ENCODE assay signal across 21 cellular contexts in the genomic region with DNA sequence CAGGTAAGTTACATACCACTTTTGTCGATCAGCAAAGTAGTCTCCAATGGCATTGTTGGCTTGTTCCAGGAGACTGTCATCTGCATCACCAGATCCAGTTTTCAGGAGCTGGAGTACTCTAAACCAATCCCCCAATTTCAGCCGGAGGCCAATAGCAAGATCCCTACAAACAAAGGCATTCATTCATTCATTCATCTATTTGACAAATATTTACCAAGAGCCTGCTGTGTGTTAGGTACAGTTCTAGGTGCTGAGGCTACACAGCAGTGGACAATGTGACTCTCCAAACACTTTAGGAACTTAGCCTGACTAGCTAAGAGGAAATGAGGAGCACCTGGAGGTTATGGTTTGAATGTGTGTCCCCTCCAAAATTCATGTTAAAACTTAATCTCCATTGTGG. TPM values are rescaled to one million over a fixed set of nuclear protein-coding genes. Genes with fewer than 3 reads are reported as not detected.
DNase-seq lines count a peak whose midpoint lies in the region; ATAC-seq, FAIRE-seq and TF ChIP-seq lines count a peak whose summit lies in the region.
"Had no signal": no experiment of that assay in that cellular context is flagged by ENCODE, and none has a peak within 500 bp of the region (broad histone marks: within the 10 kb centered on the region; RNA-seq: fewer than 3 reads in every experiment).

No MANE protein-coding gene starts in this region.

- H3K4me3 ChIP-seq in HepG2 (replicated peaks in 1 of 3; ENCODE audit: insufficient read depth in 1 of 3, low read depth in 2 of 3, low read length in 3 of 3) (no peak overlapping the region), right lobe of liver (no peak overlapping the region), Panc1 (ENCODE audit: low read depth in 2 of 2, low read length in 2 of 2) (no peak overlapping the region)
- H3K4me3 ChIP-seq: HAP-1 had no signal

- intact Hi-C loops in HepG2 (cut with micrococcal nuclease; ENCODE audit: unreplicated experiment), result no loop called here
- intact Hi-C loops in right lobe of liver (cut with DNase I), result no loop called here
- intact Hi-C loops in Panc1 (cut with micrococcal nuclease; ENCODE audit: unreplicated experiment), result no loop called here
- intact Hi-C loops in cardiac septum (cut with DNase I), result no loop called here

- H3K4me1 Mint-ChIP-seq in memory B cell, result no peaks in the 10 kb centered on the region
- H3K4me1 Mint-ChIP-seq in neural crest cell, result peaks cover 7% of the 10 kb centered on the region
- H3K4me1 Mint-ChIP-seq: CD4-positive, alpha-beta memory T cell had no signal

- CTCF ChIA-PET in HepG2 (lab: Yijun Ruan, JAX; ENCODE audit: low intra/inter-chr PET ratio, low total read pairs) (no interaction called here), Panc1 (lab: Charles Lee) (no interaction called here)

- no peak for TF ChIP-seq POLR2A in HepG2 (IDR thresholded peaks at IDR 0.05; ENCODE audit: insufficient read depth in 1 of 2, low read depth in 2 of 2, low read length in 2 of 2)
- TF ChIP-seq POLR2A in right lobe of liver (IDR thresholded peaks at IDR 0.05), result no peak

- no peak for TF ChIP-seq RAD21 in HepG2 (CRISPR knock-in tag; IDR thresholded peaks at IDR 0.05)

- no peak for FAIRE-seq in HepG2 (lab: Jason Lieb, UNC)
- FAIRE-seq: GM12891, H54 had no signal

- no peaks in the 10 kb centered on the region for H3K27me3 ChIP-seq in HepG2 (ENCODE audit: control insufficient read depth in 1 of 2, insufficient read depth in 2 of 2, low read length in 2 of 2)
- no peaks in the 10 kb centered on the region for H3K27me3 ChIP-seq in right lobe of liver
- H3K27me3 ChIP-seq in Panc1 (ENCODE audit: control insufficient read depth, insufficient read depth, low read length), result no peaks in the 10 kb centered on the region

- BruUV-seq in HepG2 (replicated peaks; lab: Mats Ljungman, UMichigan), result no TSS peak
- no TSS peak for BruUV-seq in Panc1 (replicated peaks; lab: Mats Ljungman, UMichigan)

- H4K20me1 ChIP-seq in HepG2 (ENCODE audit: insufficient read depth, low read length), result no peaks in the 10 kb centered on the region

- H3K27ac Mint-ChIP-seq in memory B cell (peak overlapping the region; percentile 60), neural crest cell (ENCODE audit: unreplicated experiment) (peak overlapping the region; percentile 75)
- H3K27ac Mint-ChIP-seq: CD4-positive, alpha-beta memory T cell; HFFc6 had no signal

- H3K9me3 ChIP-seq in HepG2 (ENCODE audit: low read length) (no peaks in the 10 kb centered on the region), right lobe of liver (no peaks in the 10 kb centered on the region), Panc1 (ENCODE audit: control insufficient read depth, insufficient read depth, low read depth, low read length) (no peaks in the 10 kb centered on the region)
- H3K9me3 ChIP-seq: HAP-1 had no signal

- TF ChIP-seq CTCF in HepG2 (CRISPR knock-in tag; IDR thresholded peaks at IDR 0.05), result no peak
- no peak for TF ChIP-seq CTCF in right lobe of liver (IDR thresholded peaks at IDR 0.05)
- no peak for TF ChIP-seq CTCF in Panc1 (IDR thresholded peaks at IDR 0.05)
- no peak for TF ChIP-seq CTCF in neural crest cell (conservative IDR thresholded peaks at IDR 0.05)

- H3K9ac ChIP-seq in HepG2 (ENCODE audit: insufficient read depth, low read depth, low read length), result no peak overlapping the region

- H3K9me3 Mint-ChIP-seq in memory B cell (no peaks in the 10 kb centered on the region), neural crest cell (no peaks in the 10 kb centered on the region)
- H3K9me3 Mint-ChIP-seq: HFFc6 had no signal

- H3K36me3 Mint-ChIP-seq in memory B cell, result peaks cover 16% of the 10 kb centered on the region
- H3K36me3 Mint-ChIP-seq in neural crest cell (ENCODE audit: low read depth), result peaks cover 9% of the 10 kb centered on the region

- DNase-seq in HepG2 (ENCODE audit: low spot score) (peak; percentile 39), right lobe of liver (no peak), Panc1 (ENCODE audit: low read depth, low spot score) (no peak), memory B cell (ENCODE audit: low spot score in 2 of 2) (no peak), neural crest cell (ENCODE audit: low read depth, low spot score) (no peak), cardiac septum (ENCODE audit: low spot score) (no peak)
- DNase-seq: 8988T; C1 segment of cervical spinal cord; Calu3; CD4-positive, alpha-beta memory T cell; COR-L47; DMS53; DMS79 treated with DMSO at 0.1 percent for 48 hours; GF-D8; GOT3; HFFc6 had no signal

- H3K27me3 Mint-ChIP-seq in memory B cell (no peaks in the 10 kb centered on the region), neural crest cell (ENCODE audit: low read depth) (no peaks in the 10 kb centered on the region)
- H3K27me3 Mint-ChIP-seq: CD4-positive, alpha-beta memory T cell had no signal

- TF ChIP-seq EP300 in HepG2 (IDR thresholded peaks at IDR 0.05; ENCODE audit: low read depth in 2 of 2, low read length in 2 of 2) (no peak), HepG2 (CRISPR knock-in tag; IDR thresholded peaks at IDR 0.05; ENCODE audit: borderline replicate concordance) (no peak)

- POLR2A ChIA-PET in HepG2 (lab: Yijun Ruan, JAX) (interaction anchor here (1.3 kb wide), 1 partner anchor 115 kb away, joined by 3 read pairs; the partner anchor contains the start of gene LAPTM4A), Panc1 (lab: Charles Lee) (no interaction called here)

- in situ Hi-C loops in HepG2 (cut with HindIII; ENCODE audit: extremely low pct_ligation_motif_present, low pct_unique_long_range_greater_than_20kb), result no loop called here
- in situ Hi-C loops in Panc1 (cut with HindIII; ENCODE audit: low pct_unique_long_range_greater_than_20kb, low sequenced_read_pairs), result no loop called here

- no peak overlapping the region for H3K4me2 ChIP-seq in HepG2 (ENCODE audit: low read depth, low read length)

- no peaks in the 10 kb centered on the region for H3K79me2 ChIP-seq in HepG2 (ENCODE audit: insufficient read depth, low read length)

- H3K4me1 ChIP-seq in HepG2 (ENCODE audit: insufficient read depth, low read length) (peaks cover 26% of the 10 kb centered on the region), right lobe of liver (no peaks in the 10 kb centered on the region), Panc1 (ENCODE audit: control insufficient read depth, insufficient read depth, low read length) (peaks cover 23% of the 10 kb centered on the region)
- H3K4me1 ChIP-seq: HAP-1 had no signal

- H3K36me3 ChIP-seq in HepG2 (replicated peaks in 1 of 2; ENCODE audit: control insufficient read depth in 1 of 2, insufficient read depth in 2 of 2, low read length in 2 of 2) (peaks cover 5 to 43% of the 10 kb centered on the region in 2 experiments), right lobe of liver (peaks cover 0 to 8% (median 0%) of the 10 kb centered on the region in 4 donors), Panc1 (ENCODE audit: control insufficient read depth, insufficient read depth, low read length) (peaks cover 29% of the 10 kb centered on the region)

- peak; percentile 68 for ATAC-seq in HepG2
- no peak for ATAC-seq in right lobe of liver
- no peak for ATAC-seq in Panc1
- no peak for ATAC-seq in memory B cell (ENCODE audit: low read depth)
- ATAC-seq in GM18502 (IDR thresholded peaks at IDR 0.05; ENCODE audit: poor library complexity, unreplicated experiment), result no peak
- ATAC-seq in HG03280 (IDR thresholded peaks at IDR 0.05; ENCODE audit: unreplicated experiment), result no peak

- no peak overlapping the region for H3K4me3 Mint-ChIP-seq in memory B cell
- no peak overlapping the region for H3K4me3 Mint-ChIP-seq in neural crest cell
- H3K4me3 Mint-ChIP-seq: CD4-positive, alpha-beta memory T cell; HFFc6 had no signal

- H3K27ac ChIP-seq in HepG2 (ENCODE audit: extremely low read length, insufficient read depth, low read length) (no peak overlapping the region), right lobe of liver (no peak overlapping the region), Panc1 (ENCODE audit: low read length) (peak overlapping the region; percentile 55)

- WGBS in HepG2 (ENCODE audit: low lambda C conversion rate), result 73% methylated on average over 2 of the region's 2 CpGs
- WGBS in right lobe of liver (ENCODE audit: insufficient coverage, low coverage, low lambda C conversion rate, missing lambda C conversion rate), result 90% methylated on average over 2 of the region's 2 CpGs

- no peak overlapping the region for H2AFZ ChIP-seq in HepG2 (ENCODE audit: low read length)

RNA-seq across cellular contexts. Expression of gene TTC32, which starts 34.4 kb away (rescaled TPM):
- 18.5 and 21.6 TPM in 2 replicates for total RNA-seq in HepG2 (2016; rRNA removed; fragmentation: Illumina TruSeq; extraction: Trizol)
- 3.0 and 3.8 TPM in 2 replicates for total RNA-seq in HepG2 (2016; cell fraction: cytosol; rRNA removed; fragmentation: Illumina TruSeq; extraction: Trizol; ENCODE audit: low read depth)
- 16.3 and 24.1 TPM in 2 replicates for total RNA-seq in HepG2 (2016; cell fraction: insoluble cytoplasmic fraction; rRNA removed; fragmentation: Illumina TruSeq; extraction: Trizol)
- total RNA-seq in HepG2 (2016; cell fraction: membrane; rRNA removed; fragmentation: Illumina TruSeq; extraction: Trizol), result 6.2 and 7.0 TPM in 2 replicates
- total RNA-seq in HepG2 (2016; cell fraction: nucleus; rRNA removed; fragmentation: Illumina TruSeq; extraction: Trizol), result 45.3 and 49.4 TPM in 2 replicates
- polyA plus RNA-seq in HepG2 (2011; rRNA removed), result 31.8 and 38.3 TPM in 2 replicates
- polyA plus RNA-seq in HepG2 (2011; cell fraction: cytosol; rRNA removed), result 13.5 and 15.6 TPM in 2 replicates
- polyA plus RNA-seq in HepG2 (2011; cell fraction: nucleus; rRNA removed), result 66.0 and 79.3 TPM in 2 replicates
- polyA plus RNA-seq in HepG2 (2012), result 26.1 and 41.0 TPM in 2 replicates
- 2.9 TPM in 2 replicates for polyA plus RNA-seq in HepG2 (2016; cell fraction: cytosol; fragmentation: Illumina TruSeq; extraction: Trizol; ENCODE audit: low read depth)
- polyA plus RNA-seq in HepG2 (2016; cell fraction: insoluble cytoplasmic fraction; fragmentation: Illumina TruSeq; extraction: Trizol; ENCODE audit: low read depth), result 21.5 and 26.4 TPM in 2 replicates
- polyA plus RNA-seq in HepG2 (2016; cell fraction: membrane; fragmentation: Illumina TruSeq; extraction: Trizol; ENCODE audit: low read depth), result 5.4 and 6.1 TPM in 2 replicates
- polyA plus RNA-seq in HepG2 (2016; cell fraction: nucleus; fragmentation: Illumina TruSeq; extraction: Trizol; ENCODE audit: insufficient read depth, low read depth), result 65.4 and 67.3 TPM in 2 replicates
- 14.4 and 14.7 TPM in 2 replicates for polyA minus RNA-seq in HepG2 (2011; rRNA and poly(A)+ RNA removed; ENCODE audit: low replicate concordance)
- polyA minus RNA-seq in HepG2 (2011; cell fraction: cytosol; rRNA and poly(A)+ RNA removed), result 5.5 and 7.4 TPM in 2 replicates
- polyA minus RNA-seq in HepG2 (2011; cell fraction: nucleus; rRNA and poly(A)+ RNA removed), result 107 and 122 TPM in 2 replicates
- total RNA-seq in right lobe of liver, result 1 to 10 TPM; 2.4 to 5.5 (median 3.8) TPM
- total RNA-seq in Panc1 (2021; ENCODE audit: unreplicated experiment), result 12.7 TPM
- polyA plus RNA-seq in Panc1 (2012; ENCODE audit: insufficient read length), result 3.0 TPM
- total RNA-seq in neural crest cell, result 13.1 and 13.5 TPM in 2 replicates
- total RNA-seq in cardiac septum, result 7.5 TPM

RNA-seq across cellular contexts. Expression of gene WDR35, which starts 53.7 kb away (rescaled TPM):
- total RNA-seq in HepG2 (2016; rRNA removed; fragmentation: Illumina TruSeq; extraction: Trizol) (19.6 and 26.6 TPM in 2 replicates), right lobe of liver (1 to 10 TPM; 1.2 to 3.3 (median 2.5) TPM), Panc1 (2021; ENCODE audit: unreplicated experiment) (13.8 TPM), neural crest cell (19.0 and 19.4 TPM in 2 replicates), cardiac septum (5.1 TPM)
- 2.4 and 2.8 TPM in 2 replicates for total RNA-seq in HepG2 (2016; cell fraction: cytosol; rRNA removed; fragmentation: Illumina TruSeq; extraction: Trizol; ENCODE audit: low read depth)
- 19.2 and 25.7 TPM in 2 replicates for total RNA-seq in HepG2 (2016; cell fraction: insoluble cytoplasmic fraction; rRNA removed; fragmentation: Illumina TruSeq; extraction: Trizol)
- total RNA-seq in HepG2 (2016; cell fraction: membrane; rRNA removed; fragmentation: Illumina TruSeq; extraction: Trizol), result 3.2 and 4.5 TPM in 2 replicates
- total RNA-seq in HepG2 (2016; cell fraction: nucleus; rRNA removed; fragmentation: Illumina TruSeq; extraction: Trizol), result 30.6 and 31.4 TPM in 2 replicates
- polyA plus RNA-seq in HepG2 (2011; rRNA removed), result 8.2 and 11.1 TPM in 2 replicates
- 2.8 and 4.0 TPM in 2 replicates for polyA plus RNA-seq in HepG2 (2011; cell fraction: cytosol; rRNA removed)
- polyA plus RNA-seq in HepG2 (2011; cell fraction: nucleus; rRNA removed), result 17.1 and 18.5 TPM in 2 replicates
- 6.4 and 8.8 TPM in 2 replicates for polyA plus RNA-seq in HepG2 (2012)
- polyA plus RNA-seq in HepG2 (2016; cell fraction: cytosol; fragmentation: Illumina TruSeq; extraction: Trizol; ENCODE audit: low read depth), result 0.34 and 0.38 TPM in 2 replicates
- 10.8 and 11.7 TPM in 2 replicates for polyA plus RNA-seq in HepG2 (2016; cell fraction: insoluble cytoplasmic fraction; fragmentation: Illumina TruSeq; extraction: Trizol; ENCODE audit: low read depth)
- polyA plus RNA-seq in HepG2 (2016; cell fraction: membrane; fragmentation: Illumina TruSeq; extraction: Trizol; ENCODE audit: low read depth), result 0.88 and 1.1 TPM in 2 replicates
- 35.7 and 36.8 TPM in 2 replicates for polyA plus RNA-seq in HepG2 (2016; cell fraction: nucleus; fragmentation: Illumina TruSeq; extraction: Trizol; ENCODE audit: insufficient read depth, low read depth)
- 4.9 and 7.4 TPM in 2 replicates for polyA minus RNA-seq in HepG2 (2011; rRNA and poly(A)+ RNA removed; ENCODE audit: low replicate concordance)
- polyA minus RNA-seq in HepG2 (2011; cell fraction: cytosol; rRNA and poly(A)+ RNA removed), result 7.1 and 7.9 TPM in 2 replicates
- polyA minus RNA-seq in HepG2 (2011; cell fraction: nucleus; rRNA and poly(A)+ RNA removed), result 37.7 and 50.3 TPM in 2 replicates
- polyA plus RNA-seq in Panc1 (2012; ENCODE audit: insufficient read length), result 6.4 TPM
